30 cellular contexts compared by ENCODE assay signal in the genomic region with DNA sequence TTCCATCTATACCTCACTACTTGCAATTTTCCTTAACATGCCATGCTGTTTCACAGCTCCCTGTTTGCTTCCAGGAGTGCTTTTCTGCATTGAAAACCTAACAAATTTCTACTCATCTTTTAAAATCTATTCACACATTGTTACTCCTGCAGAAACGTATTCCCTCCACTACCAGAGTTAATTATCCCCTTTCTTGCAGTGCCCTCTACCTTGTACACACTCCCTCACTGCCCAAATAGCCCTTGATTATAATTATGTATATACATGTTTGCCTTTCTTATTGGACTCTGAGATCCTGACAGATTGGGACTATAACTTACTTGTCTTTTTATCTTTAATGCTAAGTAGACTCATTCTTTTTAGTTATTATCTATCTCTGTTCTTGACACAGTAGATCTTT.
"Had no signal": no experiment of that assay in that cellular context is flagged by ENCODE, and none has a peak within 500 bp of the region (broad histone marks: within the 10 kb centered on the region; RNA-seq: fewer than 3 reads in every experiment).

No MANE protein-coding gene starts in this region.

- DNase-seq: activated B cell treated with CpG ODN at 0.5 μM for 24 hours; activated CD4-positive, alpha-beta T cell treated with anti-CD3 and anti-CD28 coated beads for 48 hours; activated CD4-positive, alpha-beta T cell treated with anti-CD3 and anti-CD28 coated beads, Interleukin-2, amount 50 U/mL, for 1 hour; activated CD4-positive, alpha-beta T cell treated with anti-CD3 and anti-CD28 coated beads, Interleukin-2, amount 50 U/mL, for 48 hours; activated CD8-positive, alpha-beta memory T cell treated with anti-CD3 and anti-CD28 coated beads for 24 hours; activated CD8-positive, alpha-beta T cell treated with anti-CD3 and anti-CD28 coated beads for 36 hours; activated effector memory CD4-positive, alpha-beta T cell treated with Interleukin-2 at 50 U/mL for 16 hours; activated gamma-delta T cell treated with Interleukin-2 at 50 U/mL for 16 hours; activated naive CD4-positive, alpha-beta T cell treated with anti-CD3 and anti-CD28 coated beads, Interleukin-2, amount 50 U/mL, for 16 hours; activated naive CD4-positive, alpha-beta T cell treated with Interleukin-2 at 50 U/mL for 16 hours; activated T-cell treated with anti-CD3 and anti-CD28 coated beads, Interleukin-2, amount 50 U/mL, for 4 hours; amniotic stem cell; anterior cingulate cortex; brain microvascular endothelial cell; caudate nucleus; cortex of kidney; dermis blood vessel endothelial cell; effector CD4-positive, alpha-beta T cell; effector memory CD8-positive, alpha-beta T cell; erythroblast; foreskin keratinocyte; gastrocnemius medialis; glutamatergic neuron; T-helper 1 cell; T-helper 17 cell; T1000; WERI-Rb-1 had no signal

- H3K27me3 ChIP-seq: brain microvascular endothelial cell, esophagus muscularis mucosa, foreskin keratinocyte, gastrocnemius medialis had no signal

- H3K36me3 ChIP-seq: brain microvascular endothelial cell, esophagus muscularis mucosa, gastrocnemius medialis, WERI-Rb-1 had no signal

- H3K27ac ChIP-seq: brain microvascular endothelial cell, esophagus muscularis mucosa, foreskin keratinocyte, gastrocnemius medialis, WERI-Rb-1 had no signal

- ATAC-seq: activated CD4-positive, CD25-positive, alpha-beta regulatory T cell treated with anti-CD3 and anti-CD28 coated beads, Interleukin-2, amount 50 U/mL, for 24 hours; activated CD8-positive, alpha-beta T cell treated with anti-CD3 and anti-CD28 coated beads for 36 hours; activated T-cell treated with anti-CD3 and anti-CD28 coated beads, Interleukin-2, amount 50 U/mL, for 4 hours; activated T-helper 17 cell treated with anti-CD3 and anti-CD28 coated beads, Interleukin-2, amount 50 U/mL, for 72 hours; effector memory CD8-positive, alpha-beta T cell; foreskin keratinocyte; gastrocnemius medialis; T-helper 17 cell had no signal

- H3K4me3 ChIP-seq: esophagus muscularis mucosa, gastrocnemius medialis had no signal

- H3K9me3 ChIP-seq: esophagus muscularis mucosa, gastrocnemius medialis had no signal

- H3K4me1 ChIP-seq: foreskin keratinocyte, gastrocnemius medialis had no signal
